ENCODE assay signal across 8 cellular contexts in genomic region chr17:78379134-78379497, GRCh38. TPM values are rescaled to one million over a fixed set of nuclear protein-coding genes. Genes with fewer than 3 reads are reported as not detected.
DNase-seq lines count a peak whose midpoint lies in the region; ATAC-seq and TF ChIP-seq lines count a peak whose summit lies in the region.

No MANE protein-coding gene starts in this region.

- H3K27me3 ChIP-seq in HUES64 (ENCODE audit: insufficient read depth, low read length) = no peaks in the 10 kb centered on the region
- no peaks in the 10 kb centered on the region for H3K27me3 ChIP-seq in liver (ENCODE audit: control insufficient read depth in 4 of 4, insufficient read depth in 4 of 4, low read length in 3 of 4)

- H3K4me3 ChIP-seq in AG04449 (ENCODE audit: low read depth, low read length) (peak overlapping the region; percentile 81), HUES64 (ENCODE audit: low read length) (peak overlapping the region; percentile 97), astrocyte of the spinal cord (ENCODE audit: low read depth, low read length) (peak overlapping the region; percentile 93), liver (ENCODE audit: low read depth in 1 of 3, low read length in 3 of 3) (peak overlapping the region; percentile 82 to 95 (median 92))

- CTCF ChIA-PET in AG04449 (lab: Yijun Ruan, JAX) = interaction anchor here (1.0 to 9.3 kb wide), 2 partner anchors 16 to 23 kb away, joined by 3 to 120 read pairs; no protein-coding TSS in a partner anchor

- DNase-seq in AG04449 (ENCODE audit: low read depth, low spot score) = no peak
- DNase-seq in astrocyte of the spinal cord (ENCODE audit: low read depth, low spot score) = peak; percentile 79
- no peak for DNase-seq in type B pancreatic cell (ENCODE audit: extremely low spot score, unreplicated experiment)
- DNase-seq in globus pallidus (ENCODE audit: low spot score) = no peak
- no peak for DNase-seq in stimulated activated CD4-positive, alpha-beta T cell treated with anti-CD3 and anti-CD28 coated beads, Interleukin-4, amount 100 ng/mL, for 24 hours

- TF ChIP-seq CTCF in AG04449 (IDR thresholded peaks at IDR 0.05; ENCODE audit: insufficient read depth, low read length, missing control alignments) (no peak), astrocyte of the spinal cord (IDR thresholded peaks at IDR 0.05; ENCODE audit: low read depth, low read length) (no peak), liver (IDR thresholded peaks at IDR 0.05; ENCODE audit: low read depth, low read length, missing input control) (no peak), type B pancreatic cell (conservative IDR thresholded peaks at IDR 0.05) (no peak)

- POLR2A ChIA-PET in AG04449 (lab: Yijun Ruan, JAX) = interaction anchor here (1.2 kb wide), 1 partner anchor 11 kb away, joined by 3 read pairs; no protein-coding TSS in a partner anchor

- H3K36me3 ChIP-seq in HUES64 (ENCODE audit: insufficient read depth, low read length) = peaks cover 8% of the 10 kb centered on the region; the same call in 1 of the 2 replicates
- peaks cover 0 to 3% (median under 1%) of the 10 kb centered on the region in 4 donors for H3K36me3 ChIP-seq in liver (ENCODE audit: control insufficient read depth in 4 of 4, insufficient read depth in 3 of 4, low read depth in 1 of 4, low read length in 3 of 4)

- 4% methylated on average over 6 of the region's 7 CpGs for WGBS in HUES64
- 2% methylated on average over 7 of the region's 7 CpGs for WGBS in liver

- H3K9ac ChIP-seq in HUES64 (ENCODE audit: low read depth, low read length) (peak overlapping the region; percentile 88), liver (ENCODE audit: low read depth in 1 of 2, low read length in 2 of 2) (peak overlapping the region; percentile 67 to 81)

- peaks cover 12% of the 10 kb centered on the region for H3K36me3 Mint-ChIP-seq in type B pancreatic cell

- H3K27ac ChIP-seq in HUES64 (ENCODE audit: low read depth, low read length) = peak overlapping the region; percentile 74
- H3K27ac ChIP-seq in liver (ENCODE audit: low read depth in 1 of 2, low read length in 2 of 2) = peak overlapping the region; percentile 83 to 95

- no peak for ATAC-seq in GM19467 (IDR thresholded peaks at IDR 0.05; ENCODE audit: unreplicated experiment)

- H3K27ac Mint-ChIP-seq in type B pancreatic cell = peak overlapping the region; percentile 89

- no peaks in the 10 kb centered on the region for H3K9me3 ChIP-seq in HUES64 (ENCODE audit: insufficient read depth, low read depth, low read length)
- no peaks in the 10 kb centered on the region for H3K9me3 ChIP-seq in liver (ENCODE audit: control insufficient read depth in 4 of 4, low read length in 3 of 4)

- in situ Hi-C loops in astrocyte of the spinal cord (cut with HindIII; ENCODE audit: low sequenced_read_pairs) = no loop called here

- peaks cover 48% of the 10 kb centered on the region for H3K4me1 ChIP-seq in HUES64 (ENCODE audit: insufficient read depth, low read length)
- peaks cover 6 to 17% (median 12%) of the 10 kb centered on the region in 4 donors for H3K4me1 ChIP-seq in liver (ENCODE audit: control insufficient read depth in 4 of 4, insufficient read depth in 4 of 4, low read length in 3 of 4)

- TF ChIP-seq RAD21 in liver (IDR thresholded peaks at IDR 0.05) = no peak

- peaks cover 62% of the 10 kb centered on the region for H3K4me1 Mint-ChIP-seq in type B pancreatic cell (ENCODE audit: unreplicated experiment)

- no peaks in the 10 kb centered on the region for H3K9me3 Mint-ChIP-seq in type B pancreatic cell

- H3K27me3 Mint-ChIP-seq in type B pancreatic cell = no peaks in the 10 kb centered on the region

- H3K4me3 Mint-ChIP-seq in type B pancreatic cell = peak overlapping the region; percentile 98

TF ChIP-seq in liver, 16 proteins besides CTCF, POLR2A, EP300 and RAD21:
- TF ChIP-seq HNF4G (IDR thresholded peaks at IDR 0.05) (no peak), FOXA2 (IDR thresholded peaks at IDR 0.05) (no peak)

RNA-seq across cellular contexts. Expression of gene PGS1, which starts 0.7 kb away (rescaled TPM):
- 20.3 TPM for polyA plus RNA-seq in HUES64 (2013, experiment 1 of 2)
- polyA plus RNA-seq in HUES64 (2013, experiment 2 of 2) = 21.7 TPM
- total RNA-seq in liver (10 to 100 TPM; 13.5 to 24.1 TPM), type B pancreatic cell (ENCODE audit: low replicate concordance) (44.7 and 54.8 TPM in 2 replicates)
- polyA plus RNA-seq in liver = 10 to 100 TPM in 1 of 2 donors, 1 to 10 TPM in 1; 8.1 to 10.9 TPM

RNA-seq across cellular contexts. Expression of gene SOCS3, which starts 19.2 kb away (rescaled TPM):
- 11.4 TPM for polyA plus RNA-seq in HUES64 (2013, experiment 1 of 2)
- polyA plus RNA-seq in HUES64 (2013, experiment 2 of 2) = 12.7 TPM
- total RNA-seq in liver (10 to 100 TPM; 16.1 to 48.0 TPM), type B pancreatic cell (ENCODE audit: low replicate concordance) (16.9 and 21.1 TPM in 2 replicates)
- polyA plus RNA-seq in liver = 10 to 100 TPM; 12.2 to 20.5 TPM
